15 cellular contexts compared by ENCODE assay signal in the genomic region with DNA sequence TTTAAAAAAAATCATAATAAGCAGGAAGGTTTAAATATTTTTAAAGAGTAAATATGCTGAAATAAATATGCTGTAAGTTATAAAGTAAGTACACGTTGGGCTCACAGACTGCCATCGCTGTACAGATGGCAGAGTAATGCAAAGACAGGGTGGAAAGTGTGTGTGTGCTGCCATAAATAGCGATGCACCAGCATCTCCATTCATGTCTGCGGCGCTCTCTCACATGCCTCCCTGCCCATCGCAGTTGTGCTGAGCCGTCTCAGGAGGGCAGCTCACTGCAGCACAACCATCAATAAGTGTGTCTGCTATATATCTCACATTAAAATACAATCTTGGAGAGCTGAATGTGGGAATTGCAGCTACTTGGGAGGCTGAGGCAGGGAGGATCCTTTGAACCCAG.
"Had no signal": no experiment of that assay in that cellular context is flagged by ENCODE, and none has a peak within 500 bp of the region (broad histone marks: within the 10 kb centered on the region; RNA-seq: fewer than 3 reads in every experiment).

No MANE protein-coding gene starts in this region.

- H3K36me3 Mint-ChIP-seq: WTC11 had no signal

- H3K27me3 ChIP-seq: ascending aorta, cardiac muscle cell, SJSA1 had no signal

- H3K27ac Mint-ChIP-seq: activated CD4-positive, alpha-beta memory T cell treated with anti-CD3 and anti-CD28 coated beads, Interleukin-2, amount 10 ng/mL, durations not matched to agents 7 days and 5 days; activated CD4-positive, alpha-beta T cell treated with anti-CD3 and anti-CD28 coated beads for 36 hours; activated naive CD8-positive, alpha-beta T cell treated with anti-CD3 and anti-CD28 coated beads, Interleukin-2, amount 10 ng/mL, durations not matched to agents 7 days and 5 days; activated T-helper 17 cell treated with anti-CD3 and anti-CD28 coated beads, Interleukin-2, amount 50 U/mL, for 72 hours; T-cell; T-helper 17 cell; WTC11 had no signal

- DNase-seq: NCI-H2081 treated with DMSO at 0.1 percent for 48 hours, NCI-H2171, NCI-H510A had no signal

- H3K9ac ChIP-seq: KMS-11 had no signal

- H3K9me3 Mint-ChIP-seq: activated CD4-positive, alpha-beta memory T cell treated with anti-CD3 and anti-CD28 coated beads, Interleukin-2, amount 10 ng/mL, durations not matched to agents 7 days and 5 days; activated naive CD8-positive, alpha-beta T cell treated with anti-CD3 and anti-CD28 coated beads, Interleukin-2, amount 10 ng/mL, durations not matched to agents 7 days and 5 days; activated T-helper 17 cell treated with anti-CD3 and anti-CD28 coated beads, Interleukin-2, amount 50 U/mL, for 72 hours; T-cell; WTC11 had no signal

- H3K9me3 ChIP-seq: ascending aorta, SJSA1 had no signal

- H3K4me1 Mint-ChIP-seq: WTC11 had no signal

- H3K4me3 ChIP-seq: ascending aorta, cardiac muscle cell, SJSA1 had no signal

- H3K4me2 ChIP-seq: KMS-11 had no signal

- H3K4me3 Mint-ChIP-seq: activated CD4-positive, alpha-beta memory T cell treated with anti-CD3 and anti-CD28 coated beads, Interleukin-2, amount 10 ng/mL, durations not matched to agents 7 days and 5 days; activated CD4-positive, alpha-beta T cell treated with anti-CD3 and anti-CD28 coated beads for 36 hours; activated CD8-positive, alpha-beta memory T cell treated with anti-CD3 and anti-CD28 coated beads, Interleukin-2, amount 10 ng/mL, durations not matched to agents 7 days and 5 days; activated naive CD8-positive, alpha-beta T cell treated with anti-CD3 and anti-CD28 coated beads, Interleukin-2, amount 10 ng/mL, durations not matched to agents 7 days and 5 days; activated T-helper 17 cell treated with anti-CD3 and anti-CD28 coated beads, Interleukin-2, amount 50 U/mL, for 72 hours; T-cell; T-helper 17 cell; WTC11 had no signal

- H3K27me3 Mint-ChIP-seq: activated CD4-positive, alpha-beta T cell treated with anti-CD3 and anti-CD28 coated beads for 36 hours; activated CD8-positive, alpha-beta memory T cell treated with anti-CD3 and anti-CD28 coated beads, Interleukin-2, amount 10 ng/mL, durations not matched to agents 7 days and 5 days; activated naive CD8-positive, alpha-beta T cell treated with anti-CD3 and anti-CD28 coated beads, Interleukin-2, amount 10 ng/mL, durations not matched to agents 7 days and 5 days; activated T-helper 17 cell treated with anti-CD3 and anti-CD28 coated beads, Interleukin-2, amount 50 U/mL, for 72 hours; T-cell; T-helper 17 cell had no signal

- H3K27ac ChIP-seq: ascending aorta, cardiac muscle cell, KMS-11, SJSA1 had no signal
